ENCODE assay signal across 24 cellular contexts in genomic region chr13:41962994-41963393, GRCh38. TPM values are rescaled to one million over a fixed set of nuclear protein-coding genes. Genes with fewer than 3 reads are reported as not detected.
A peak's percentile ranks its signal among the peaks of the same experiment; 100 is the strongest.
DNase-seq lines count a peak whose midpoint lies in the region; ATAC-seq, FAIRE-seq and TF ChIP-seq lines count a peak whose summit lies in the region.
"Had no signal": no experiment of that assay in that cellular context is flagged by ENCODE, and none has a peak within 500 bp of the region (broad histone marks: within the 10 kb centered on the region; RNA-seq: fewer than 3 reads in every experiment).

No MANE protein-coding gene starts in this region.

- POLR2A ChIA-PET in activated CD4-positive, alpha-beta T cell treated with anti-CD3 and anti-CD28 coated beads, Interleukin-2, amount 10 ng/mL, durations not matched to agents 7 days and 5 days (lab: Charles Lee): no interaction called here

- no peak overlapping the region for H3K9ac ChIP-seq in keratinocyte (ENCODE audit: control insufficient read depth, extremely low read depth, insufficient read depth, low read length)

- TF ChIP-seq POLR2A in GM12891 (IDR thresholded peaks at IDR 0.05; ENCODE audit: low read depth, low read length) (no peak), Peyer's patch (IDR thresholded peaks at IDR 0.05) (no peak)

- CTCF ChIA-PET in activated CD4-positive, alpha-beta T cell treated with anti-CD3 and anti-CD28 coated beads, Interleukin-2, amount 10 ng/mL, durations not matched to agents 7 days and 5 days (lab: Charles Lee): interaction anchor here (1.0 to 2.6 kb wide), 4 partner anchors 9 to 32 kb away, joined by 4 to 8 read pairs (median 4); no protein-coding TSS in a partner anchor

- intact Hi-C loops in activated CD4-positive, alpha-beta T cell treated with anti-CD3 and anti-CD28 coated beads, Interleukin-2, amount 10 ng/mL, durations not matched to agents 24 days and 14 days (cut with micrococcal nuclease): loop anchor here (5.0 kb wide), 1 partner anchor 149 kb away; no protein-coding TSS in a partner anchor
- intact Hi-C loops in posterior cingulate gyrus (cut with DNase I): loop anchor here (5.0 kb wide), 1 partner anchor 84 kb away; the partner anchor contains the start of gene DGKH

- H3K4me3 Mint-ChIP-seq in activated CD4-positive, alpha-beta T cell treated with anti-CD3 and anti-CD28 coated beads, Interleukin-2, amount 10 ng/mL, durations not matched to agents 24 days and 14 days: no peak overlapping the region
- no peak overlapping the region for H3K4me3 Mint-ChIP-seq in activated CD4-positive, alpha-beta T cell treated with anti-CD3 and anti-CD28 coated beads, Interleukin-2, amount 10 ng/mL, durations not matched to agents 7 days and 5 days
- peak overlapping the region; percentile 33 for H3K4me3 Mint-ChIP-seq in activated T-helper 17 cell treated with anti-CD3 and anti-CD28 coated beads, Interleukin-2, amount 50 U/mL, for 72 hours
- H3K4me3 Mint-ChIP-seq: CD8-positive, alpha-beta T cell; endodermal cell had no signal

- H3K27ac Mint-ChIP-seq in activated CD4-positive, alpha-beta T cell treated with anti-CD3 and anti-CD28 coated beads, Interleukin-2, amount 10 ng/mL, durations not matched to agents 24 days and 14 days: peak overlapping the region; percentile 66
- no peak overlapping the region for H3K27ac Mint-ChIP-seq in activated CD4-positive, alpha-beta T cell treated with anti-CD3 and anti-CD28 coated beads, Interleukin-2, amount 10 ng/mL, durations not matched to agents 7 days and 5 days
- peak overlapping the region; percentile 65 for H3K27ac Mint-ChIP-seq in activated T-helper 17 cell treated with anti-CD3 and anti-CD28 coated beads, Interleukin-2, amount 50 U/mL, for 72 hours
- H3K27ac Mint-ChIP-seq: CD8-positive, alpha-beta T cell; endodermal cell had no signal

- H3K4me3 ChIP-seq in keratinocyte (ENCODE audit: control insufficient read depth in 2 of 3, extremely low read depth in 1 of 3, insufficient read depth in 2 of 3, low read depth in 1 of 3, low read length in 3 of 3) (peak overlapping the region in 1 of 3 experiments; percentile 8), Peyer's patch (no peak overlapping the region)
- H3K4me3 ChIP-seq: upper lobe of left lung had no signal

- peak; percentile 83 for ATAC-seq in activated T-helper 17 cell treated with anti-CD3 and anti-CD28 coated beads, Interleukin-2, amount 50 U/mL, for 72 hours (replicated peaks)
- ATAC-seq: CD8-positive, alpha-beta T cell; Right ventricle myocardium inferior; sciatic nerve had no signal

- no peaks in the 10 kb centered on the region for H3K36me3 ChIP-seq in keratinocyte (ENCODE audit: control insufficient read depth in 2 of 2, extremely low read depth in 1 of 2, insufficient read depth in 2 of 2, low read length in 2 of 2)
- H3K36me3 ChIP-seq in Peyer's patch: no peaks in the 10 kb centered on the region
- H3K36me3 ChIP-seq: upper lobe of left lung had no signal

- no peak for TF ChIP-seq CTCF in keratinocyte (optimal IDR thresholded peaks at IDR 0.05 in 1 of 3, IDR thresholded peaks at IDR 0.05 in 1 of 3, conservative IDR thresholded peaks at IDR 0.05 in 1 of 3; ENCODE audit: extremely low read depth in 1 of 3, insufficient read depth in 2 of 3, low read length in 3 of 3)
- no peak for TF ChIP-seq CTCF in Peyer's patch (IDR thresholded peaks at IDR 0.05)

- H3K4me1 Mint-ChIP-seq in activated CD4-positive, alpha-beta T cell treated with anti-CD3 and anti-CD28 coated beads, Interleukin-2, amount 10 ng/mL, durations not matched to agents 24 days and 14 days: peaks cover 30% of the 10 kb centered on the region
- peaks cover 43% of the 10 kb centered on the region for H3K4me1 Mint-ChIP-seq in activated CD4-positive, alpha-beta T cell treated with anti-CD3 and anti-CD28 coated beads, Interleukin-2, amount 10 ng/mL, durations not matched to agents 7 days and 5 days
- H3K4me1 Mint-ChIP-seq in activated T-helper 17 cell treated with anti-CD3 and anti-CD28 coated beads, Interleukin-2, amount 50 U/mL, for 72 hours: peaks cover 23% of the 10 kb centered on the region

- H3K9me3 ChIP-seq in keratinocyte (ENCODE audit: control insufficient read depth, low read depth, low read length) (no peaks in the 10 kb centered on the region), Peyer's patch (no peaks in the 10 kb centered on the region)
- H3K9me3 ChIP-seq: upper lobe of left lung had no signal

- H3K9me1 ChIP-seq in keratinocyte (ENCODE audit: control insufficient read depth, extremely low read depth, insufficient read depth, low read length): no peaks in the 10 kb centered on the region

- no peaks in the 10 kb centered on the region for H3K27me3 Mint-ChIP-seq in activated CD4-positive, alpha-beta T cell treated with anti-CD3 and anti-CD28 coated beads, Interleukin-2, amount 10 ng/mL, durations not matched to agents 24 days and 14 days
- H3K27me3 Mint-ChIP-seq in activated CD4-positive, alpha-beta T cell treated with anti-CD3 and anti-CD28 coated beads, Interleukin-2, amount 10 ng/mL, durations not matched to agents 7 days and 5 days: peaks cover 3% of the 10 kb centered on the region
- H3K27me3 Mint-ChIP-seq in activated T-helper 17 cell treated with anti-CD3 and anti-CD28 coated beads, Interleukin-2, amount 50 U/mL, for 72 hours: peaks cover 3% of the 10 kb centered on the region

- FAIRE-seq in GM12891 (lab: Jason Lieb, UNC): peak; percentile 31
- peak; percentile 95 for FAIRE-seq in keratinocyte (lab: Jason Lieb, UNC)
- FAIRE-seq: A204.1, kidney had no signal

- H4K20me1 ChIP-seq in keratinocyte (ENCODE audit: control insufficient read depth, extremely low read depth, insufficient read depth, low read length): no peaks in the 10 kb centered on the region

- H3K9me3 Mint-ChIP-seq in activated CD4-positive, alpha-beta T cell treated with anti-CD3 and anti-CD28 coated beads, Interleukin-2, amount 10 ng/mL, durations not matched to agents 24 days and 14 days: peaks cover 9% of the 10 kb centered on the region
- no peaks in the 10 kb centered on the region for H3K9me3 Mint-ChIP-seq in activated CD4-positive, alpha-beta T cell treated with anti-CD3 and anti-CD28 coated beads, Interleukin-2, amount 10 ng/mL, durations not matched to agents 7 days and 5 days
- H3K9me3 Mint-ChIP-seq in activated T-helper 17 cell treated with anti-CD3 and anti-CD28 coated beads, Interleukin-2, amount 50 U/mL, for 72 hours: no peaks in the 10 kb centered on the region
- H3K9me3 Mint-ChIP-seq: CD8-positive, alpha-beta T cell; endodermal cell; IgD-negative memory B cell had no signal

- peaks cover 28% of the 10 kb centered on the region for H3K79me2 ChIP-seq in keratinocyte (ENCODE audit: control insufficient read depth, insufficient read depth, low read length)

- H3K4me2 ChIP-seq in keratinocyte (ENCODE audit: control insufficient read depth, extremely low read depth, insufficient read depth, low read depth, low read length): peak overlapping the region; percentile 44

- peaks cover 4% of the 10 kb centered on the region for H3K36me3 Mint-ChIP-seq in activated CD4-positive, alpha-beta T cell treated with anti-CD3 and anti-CD28 coated beads, Interleukin-2, amount 10 ng/mL, durations not matched to agents 24 days and 14 days (ENCODE audit: low read depth)
- peaks cover 5% of the 10 kb centered on the region for H3K36me3 Mint-ChIP-seq in activated CD4-positive, alpha-beta T cell treated with anti-CD3 and anti-CD28 coated beads, Interleukin-2, amount 10 ng/mL, durations not matched to agents 7 days and 5 days (ENCODE audit: low read depth)
- H3K36me3 Mint-ChIP-seq in activated T-helper 17 cell treated with anti-CD3 and anti-CD28 coated beads, Interleukin-2, amount 50 U/mL, for 72 hours (ENCODE audit: low read depth): no peaks in the 10 kb centered on the region
- H3K36me3 Mint-ChIP-seq: IgD-negative memory B cell had no signal

- peak overlapping the region; percentile 37 for H2AFZ ChIP-seq in keratinocyte (ENCODE audit: control insufficient read depth, low read length)

- DNase-seq in activated CD4-positive, alpha-beta T cell treated with anti-CD3 and anti-CD28 coated beads, Interleukin-2, amount 10 ng/mL, durations not matched to agents 24 days and 14 days: no peak
- DNase-seq in activated CD4-positive, alpha-beta T cell treated with anti-CD3 and anti-CD28 coated beads, Interleukin-2, amount 10 ng/mL, durations not matched to agents 7 days and 5 days: no peak
- DNase-seq in GM12891 (ENCODE audit: insufficient read length, low spot score) (no peak), keratinocyte (ENCODE audit: low read depth, low spot score) (peak; percentile 83), posterior cingulate gyrus (no peak), NCI-H2081 (lab: John Stamatoyannopoulos, UW) (no peak), Peyer's patch (no peak)
- DNase-seq: activated effector memory CD4-positive, alpha-beta T cell treated with Interleukin-2 at 50 U/mL for 16 hours; AML-193; CD8-positive, alpha-beta T cell; cortex of kidney; DMS 273 treated with DMSO at 0.1 percent for 48 hours; endodermal cell; kidney; MM.1S; NCI-H1417 treated with DMSO at 0.1 percent for 48 hours; T-helper 9 cell; upper lobe of left lung had no signal

- dilution Hi-C loops in keratinocyte (cut with MboI; ENCODE audit: extremely low pct_ligation_motif_present, low sequenced_read_pairs): no loop called here

- H3K27me3 ChIP-seq in keratinocyte (ENCODE audit: control insufficient read depth, extremely low read depth, insufficient read depth, low read length) (no peaks in the 10 kb centered on the region), Peyer's patch (no peaks in the 10 kb centered on the region)
- H3K27me3 ChIP-seq: upper lobe of left lung had no signal

- H3K27ac ChIP-seq in keratinocyte (ENCODE audit: control insufficient read depth, insufficient read depth, low read length) (peak overlapping the region; percentile 87), Peyer's patch (no peak overlapping the region)
- H3K27ac ChIP-seq: HL-60, upper lobe of left lung had no signal

- H3K4me1 ChIP-seq in keratinocyte (ENCODE audit: control insufficient read depth, extremely low read depth, insufficient read depth, low read length) (peaks cover 29% of the 10 kb centered on the region), Peyer's patch (peaks cover 0 to 5% (median 1%) of the 10 kb centered on the region in 4 donors)

RNA-seq across cellular contexts. Expression of gene VWA8, which starts 2.1 kb away (rescaled TPM):
- total RNA-seq in activated CD4-positive, alpha-beta T cell treated with anti-CD3 and anti-CD28 coated beads, Interleukin-2, amount 10 ng/mL, durations not matched to agents 24 days and 14 days: 28.4 TPM in 2 replicates
- 10 to 100 TPM; 17.8 to 17.9 TPM for total RNA-seq in activated CD4-positive, alpha-beta T cell treated with anti-CD3 and anti-CD28 coated beads, Interleukin-2, amount 10 ng/mL, durations not matched to agents 7 days and 5 days
- 6.5 TPM for polyA plus RNA-seq in GM12891 (2012; ENCODE audit: low read depth, missing spikeins)
- 10 to 100 TPM in 1 of 2 donors, 1 to 10 TPM in 1; 7.4 to 11.2 TPM for total RNA-seq in activated T-helper 17 cell treated with anti-CD3 and anti-CD28 coated beads, Interleukin-2, amount 50 U/mL, for 72 hours
- polyA plus RNA-seq in keratinocyte: 14.0 to 17.8 TPM (median 15.2 TPM) in 3 replicates
- polyA plus RNA-seq in keratinocyte (2011; ENCODE audit: low read depth): 4.5 TPM
- 6.5 and 12.0 TPM in 2 replicates for polyA plus RNA-seq in keratinocyte (2011; cell fraction: cytosol; rRNA removed)
- polyA plus RNA-seq in keratinocyte (2011; cell fraction: nucleus; rRNA removed): 21.8 and 31.7 TPM in 2 replicates
- 4.1 and 10.9 TPM in 2 replicates for polyA plus RNA-seq in keratinocyte (2012; ENCODE audit: low replicate concordance)
- polyA minus RNA-seq in keratinocyte: 4.9 to 53.0 TPM (median 29.1 TPM) in 3 replicates
- polyA minus RNA-seq in keratinocyte (2011; cell fraction: cytosol; rRNA and poly(A)+ RNA removed): 13.0 TPM
- 59.4 and 96.4 TPM in 2 replicates for polyA minus RNA-seq in keratinocyte (2011; cell fraction: nucleus; rRNA and poly(A)+ RNA removed)
- 10 to 100 TPM; 27.7 to 47.7 (median 39.5) TPM for total RNA-seq in Peyer's patch
